1 cellular context compared by ENCODE assay signal in the genomic region with DNA sequence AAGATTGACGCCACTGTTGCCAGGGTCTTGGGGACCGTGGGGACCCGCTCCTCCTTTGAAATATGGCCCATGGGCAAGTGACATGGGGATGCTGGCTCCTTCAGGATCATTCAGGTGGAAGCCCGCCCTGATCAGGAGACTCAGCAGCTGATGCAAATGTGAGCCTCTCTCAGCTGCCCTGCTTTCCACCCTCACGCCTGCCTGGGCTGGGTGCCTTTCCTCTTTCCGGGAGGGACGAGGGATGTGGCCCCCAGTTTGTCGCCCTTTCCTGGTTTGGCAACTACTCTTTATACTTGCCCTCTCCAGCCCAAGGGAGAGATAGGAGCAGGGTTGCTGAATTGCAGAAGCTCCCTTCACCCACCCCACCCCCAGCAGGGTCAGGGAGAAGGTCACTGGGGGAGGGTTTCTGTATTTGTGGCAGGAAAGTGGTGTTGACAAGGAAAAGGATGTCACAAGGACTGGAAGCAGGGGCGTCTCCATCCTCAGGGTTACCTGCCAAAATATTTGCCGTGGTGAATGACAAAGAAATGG.
TF ChIP-seq lines count a peak whose summit lies in the region.

No MANE protein-coding gene starts in this region.

TF ChIP-seq in HepG2, 621 proteins besides CTCF, POLR2A, EP300 and RAD21 (continued from another document and continues in another):
- TF ChIP-seq ZNF503 (CRISPR knock-in tag; IDR thresholded peaks at IDR 0.05) (peak; percentile 71; the same call in 1 of the 2 replicates), ZNF460 (CRISPR knock-in tag; IDR thresholded peaks at IDR 0.05; ENCODE audit: borderline replicate concordance) (no peak), TBX2 (CRISPR knock-in tag; IDR thresholded peaks at IDR 0.05; ENCODE audit: borderline replicate concordance) (peak; percentile 86), HHEX (CRISPR knock-in tag; IDR thresholded peaks at IDR 0.05) (no peak), HMG20A (CRISPR knock-in tag; IDR thresholded peaks at IDR 0.05; ENCODE audit: borderline replicate concordance) (peak; percentile 81; the same call in 1 of the 2 replicates), NR2F6 (IDR thresholded peaks at IDR 0.05) (peak; percentile 99), NR2F6 (CRISPR knock-in tag; IDR thresholded peaks at IDR 0.05) (peak; percentile 100), EHMT2 (IDR thresholded peaks at IDR 0.05; ENCODE audit: borderline replicate concordance, low read depth, low read length) (no peak), SMC3 (IDR thresholded peaks at IDR 0.05; ENCODE audit: low read length) (peak; percentile 37; the same call in 1 of the 2 replicates), ZNF788 (CRISPR knock-in tag; IDR thresholded peaks at IDR 0.05; ENCODE audit: borderline replicate concordance) (peak; percentile 60; the same call in 1 of the 2 replicates), PREB (CRISPR knock-in tag; IDR thresholded peaks at IDR 0.05) (no peak), KLF15 (CRISPR knock-in tag; IDR thresholded peaks at IDR 0.05; ENCODE audit: borderline replicate concordance) (no peak), PATZ1 (CRISPR knock-in tag; IDR thresholded peaks at IDR 0.05) (peak; percentile 93), CSRNP2 (CRISPR knock-in tag; conservative IDR thresholded peaks at IDR 0.05; ENCODE audit: low read depth) (no peak), ZNF589 (CRISPR knock-in tag; conservative IDR thresholded peaks at IDR 0.05) (no peak), SP5 (CRISPR knock-in tag; IDR thresholded peaks at IDR 0.05; ENCODE audit: borderline replicate concordance, low read depth) (peak; percentile 94), TBP (CRISPR knock-in tag; IDR thresholded peaks at IDR 0.05) (no peak), HDAC6 (IDR thresholded peaks at IDR 0.05; ENCODE audit: low read depth, low read length) (no peak), STAG1 (CRISPR knock-in tag; IDR thresholded peaks at IDR 0.05) (peak; percentile 25; the same call in 1 of the 2 replicates), CHD2 (IDR thresholded peaks at IDR 0.05; ENCODE audit: low read depth, low read length) (peak; percentile 57), RBM39 (IDR thresholded peaks at IDR 0.05; ENCODE audit: low read depth, low read length, poor library complexity, severe bottlenecking) (no peak), ZNF850 (CRISPR knock-in tag; conservative IDR thresholded peaks at IDR 0.05) (no peak), RXRB (CRISPR knock-in tag; IDR thresholded peaks at IDR 0.05; ENCODE audit: borderline replicate concordance) (peak; percentile 93), ZFP62 (CRISPR knock-in tag; IDR thresholded peaks at IDR 0.05) (no peak), ZNF839 (CRISPR knock-in tag; IDR thresholded peaks at IDR 0.05; ENCODE audit: borderline replicate concordance) (no peak), ZBTB8A (CRISPR knock-in tag; IDR thresholded peaks at IDR 0.05; ENCODE audit: borderline replicate concordance, low read depth) (no peak), SNAPC2 (CRISPR knock-in tag; IDR thresholded peaks at IDR 0.05) (peak; percentile 39; the same call in 1 of the 2 replicates)
- TF ChIP-seq, protein P1, sequence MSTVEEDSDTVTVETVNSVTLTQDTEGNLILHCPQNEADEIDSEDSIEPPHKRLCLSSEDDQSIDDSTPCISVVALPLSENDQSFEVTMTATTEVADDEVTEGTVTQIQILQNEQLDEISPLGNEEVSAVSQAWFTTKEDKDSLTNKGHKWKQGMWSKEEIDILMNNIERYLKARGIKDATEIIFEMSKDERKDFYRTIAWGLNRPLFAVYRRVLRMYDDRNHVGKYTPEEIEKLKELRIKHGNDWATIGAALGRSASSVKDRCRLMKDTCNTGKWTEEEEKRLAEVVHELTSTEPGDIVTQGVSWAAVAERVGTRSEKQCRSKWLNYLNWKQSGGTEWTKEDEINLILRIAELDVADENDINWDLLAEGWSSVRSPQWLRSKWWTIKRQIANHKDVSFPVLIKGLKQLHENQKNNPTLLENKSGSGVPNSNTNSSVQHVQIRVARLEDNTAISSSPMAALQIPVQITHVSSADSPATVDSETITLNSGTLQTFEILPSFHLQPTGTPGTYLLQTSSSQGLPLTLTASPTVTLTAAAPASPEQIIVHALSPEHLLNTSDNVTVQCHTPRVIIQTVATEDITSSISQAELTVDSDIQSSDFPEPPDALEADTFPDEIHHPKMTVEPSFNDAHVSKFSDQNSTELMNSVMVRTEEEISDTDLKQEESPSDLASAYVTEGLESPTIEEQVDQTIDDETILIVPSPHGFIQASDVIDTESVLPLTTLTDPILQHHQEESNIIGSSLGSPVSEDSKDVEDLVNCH (CRISPR knock-in tag; IDR thresholded peaks at IDR 0.05) = no peak
- TF ChIP-seq, protein P2, sequence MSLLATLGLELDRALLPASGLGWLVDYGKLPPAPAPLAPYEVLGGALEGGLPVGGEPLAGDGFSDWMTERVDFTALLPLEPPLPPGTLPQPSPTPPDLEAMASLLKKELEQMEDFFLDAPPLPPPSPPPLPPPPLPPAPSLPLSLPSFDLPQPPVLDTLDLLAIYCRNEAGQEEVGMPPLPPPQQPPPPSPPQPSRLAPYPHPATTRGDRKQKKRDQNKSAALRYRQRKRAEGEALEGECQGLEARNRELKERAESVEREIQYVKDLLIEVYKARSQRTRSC (CRISPR knock-in tag; IDR thresholded peaks at IDR 0.05; ENCODE audit: low read depth) = no peak
- TF ChIP-seq, protein P3, sequence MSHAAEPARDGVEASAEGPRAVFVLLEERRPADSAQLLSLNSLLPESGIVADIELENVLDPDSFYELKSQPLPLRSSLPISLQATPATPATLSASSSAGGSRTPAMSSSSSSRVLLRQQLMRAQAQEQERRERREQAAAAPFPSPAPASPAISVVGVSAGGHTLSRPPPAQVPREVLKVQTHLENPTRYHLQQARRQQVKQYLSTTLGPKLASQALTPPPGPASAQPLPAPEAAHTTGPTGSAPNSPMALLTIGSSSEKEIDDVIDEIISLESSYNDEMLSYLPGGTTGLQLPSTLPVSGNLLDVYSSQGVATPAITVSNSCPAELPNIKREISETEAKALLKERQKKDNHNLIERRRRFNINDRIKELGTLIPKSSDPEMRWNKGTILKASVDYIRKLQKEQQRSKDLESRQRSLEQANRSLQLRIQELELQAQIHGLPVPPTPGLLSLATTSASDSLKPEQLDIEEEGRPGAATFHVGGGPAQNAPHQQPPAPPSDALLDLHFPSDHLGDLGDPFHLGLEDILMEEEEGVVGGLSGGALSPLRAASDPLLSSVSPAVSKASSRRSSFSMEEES (CRISPR knock-in tag; IDR thresholded peaks at IDR 0.05) = peak; percentile 88; the same call in 1 of the 2 replicates
- TF ChIP-seq, protein P4, sequence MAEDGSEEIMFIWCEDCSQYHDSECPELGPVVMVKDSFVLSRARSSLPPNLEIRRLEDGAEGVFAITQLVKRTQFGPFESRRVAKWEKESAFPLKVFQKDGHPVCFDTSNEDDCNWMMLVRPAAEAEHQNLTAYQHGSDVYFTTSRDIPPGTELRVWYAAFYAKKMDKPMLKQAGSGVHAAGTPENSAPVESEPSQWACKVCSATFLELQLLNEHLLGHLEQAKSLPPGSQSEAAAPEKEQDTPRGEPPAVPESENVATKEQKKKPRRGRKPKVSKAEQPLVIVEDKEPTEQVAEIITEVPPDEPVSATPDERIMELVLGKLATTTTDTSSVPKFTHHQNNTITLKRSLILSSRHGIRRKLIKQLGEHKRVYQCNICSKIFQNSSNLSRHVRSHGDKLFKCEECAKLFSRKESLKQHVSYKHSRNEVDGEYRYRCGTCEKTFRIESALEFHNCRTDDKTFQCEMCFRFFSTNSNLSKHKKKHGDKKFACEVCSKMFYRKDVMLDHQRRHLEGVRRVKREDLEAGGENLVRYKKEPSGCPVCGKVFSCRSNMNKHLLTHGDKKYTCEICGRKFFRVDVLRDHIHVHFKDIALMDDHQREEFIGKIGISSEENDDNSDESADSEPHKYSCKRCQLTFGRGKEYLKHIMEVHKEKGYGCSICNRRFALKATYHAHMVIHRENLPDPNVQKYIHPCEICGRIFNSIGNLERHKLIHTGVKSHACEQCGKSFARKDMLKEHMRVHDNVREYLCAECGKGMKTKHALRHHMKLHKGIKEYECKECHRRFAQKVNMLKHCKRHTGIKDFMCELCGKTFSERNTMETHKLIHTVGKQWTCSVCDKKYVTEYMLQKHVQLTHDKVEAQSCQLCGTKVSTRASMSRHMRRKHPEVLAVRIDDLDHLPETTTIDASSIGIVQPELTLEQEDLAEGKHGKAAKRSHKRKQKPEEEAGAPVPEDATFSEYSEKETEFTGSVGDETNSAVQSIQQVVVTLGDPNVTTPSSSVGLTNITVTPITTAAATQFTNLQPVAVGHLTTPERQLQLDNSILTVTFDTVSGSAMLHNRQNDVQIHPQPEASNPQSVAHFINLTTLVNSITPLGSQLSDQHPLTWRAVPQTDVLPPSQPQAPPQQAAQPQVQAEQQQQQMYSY (CRISPR knock-in tag; IDR thresholded peaks at IDR 0.05) = no peak
- TF ChIP-seq, protein P5, sequence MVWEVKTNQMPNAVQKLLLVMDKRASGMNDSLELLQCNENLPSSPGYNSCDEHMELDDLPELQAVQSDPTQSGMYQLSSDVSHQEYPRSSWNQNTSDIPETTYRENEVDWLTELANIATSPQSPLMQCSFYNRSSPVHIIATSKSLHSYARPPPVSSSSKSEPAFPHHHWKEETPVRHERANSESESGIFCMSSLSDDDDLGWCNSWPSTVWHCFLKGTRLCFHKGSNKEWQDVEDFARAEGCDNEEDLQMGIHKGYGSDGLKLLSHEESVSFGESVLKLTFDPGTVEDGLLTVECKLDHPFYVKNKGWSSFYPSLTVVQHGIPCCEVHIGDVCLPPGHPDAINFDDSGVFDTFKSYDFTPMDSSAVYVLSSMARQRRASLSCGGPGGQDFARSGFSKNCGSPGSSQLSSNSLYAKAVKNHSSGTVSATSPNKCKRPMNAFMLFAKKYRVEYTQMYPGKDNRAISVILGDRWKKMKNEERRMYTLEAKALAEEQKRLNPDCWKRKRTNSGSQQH (CRISPR knock-in tag; IDR thresholded peaks at IDR 0.05; ENCODE audit: low read depth) = no peak
- TF ChIP-seq, protein P6, sequence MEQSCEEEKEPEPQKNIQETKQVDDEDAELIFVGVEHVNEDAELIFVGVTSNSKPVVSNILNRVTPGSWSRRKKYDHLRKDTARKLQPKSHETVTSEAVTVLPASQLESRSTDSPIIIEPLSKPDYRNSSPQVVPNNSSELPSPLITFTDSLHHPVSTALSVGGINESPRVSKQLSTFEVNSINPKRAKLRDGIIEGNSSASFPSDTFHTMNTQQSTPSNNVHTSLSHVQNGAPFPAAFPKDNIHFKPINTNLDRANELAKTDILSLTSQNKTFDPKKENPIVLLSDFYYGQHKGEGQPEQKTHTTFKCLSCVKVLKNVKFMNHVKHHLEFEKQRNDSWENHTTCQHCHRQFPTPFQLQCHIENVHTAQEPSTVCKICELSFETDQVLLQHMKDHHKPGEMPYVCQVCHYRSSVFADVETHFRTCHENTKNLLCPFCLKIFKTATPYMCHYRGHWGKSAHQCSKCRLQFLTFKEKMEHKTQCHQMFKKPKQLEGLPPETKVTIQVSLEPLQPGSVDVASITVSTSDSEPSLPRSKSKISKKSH (CRISPR knock-in tag; IDR thresholded peaks at IDR 0.05; ENCODE audit: borderline replicate concordance) = no peak
- TF ChIP-seq, protein P7, sequence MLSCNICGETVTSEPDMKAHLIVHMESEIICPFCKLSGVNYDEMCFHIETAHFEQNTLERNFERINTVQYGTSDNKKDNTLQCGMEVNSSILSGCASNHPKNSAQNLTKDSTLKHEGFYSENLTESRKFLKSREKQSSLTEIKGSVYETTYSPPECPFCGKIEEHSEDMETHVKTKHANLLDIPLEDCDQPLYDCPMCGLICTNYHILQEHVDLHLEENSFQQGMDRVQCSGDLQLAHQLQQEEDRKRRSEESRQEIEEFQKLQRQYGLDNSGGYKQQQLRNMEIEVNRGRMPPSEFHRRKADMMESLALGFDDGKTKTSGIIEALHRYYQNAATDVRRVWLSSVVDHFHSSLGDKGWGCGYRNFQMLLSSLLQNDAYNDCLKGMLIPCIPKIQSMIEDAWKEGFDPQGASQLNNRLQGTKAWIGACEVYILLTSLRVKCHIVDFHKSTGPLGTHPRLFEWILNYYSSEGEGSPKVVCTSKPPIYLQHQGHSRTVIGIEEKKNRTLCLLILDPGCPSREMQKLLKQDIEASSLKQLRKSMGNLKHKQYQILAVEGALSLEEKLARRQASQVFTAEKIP (CRISPR knock-in tag; IDR thresholded peaks at IDR 0.05; ENCODE audit: borderline replicate concordance) = no peak
